In the genomic region with DNA sequence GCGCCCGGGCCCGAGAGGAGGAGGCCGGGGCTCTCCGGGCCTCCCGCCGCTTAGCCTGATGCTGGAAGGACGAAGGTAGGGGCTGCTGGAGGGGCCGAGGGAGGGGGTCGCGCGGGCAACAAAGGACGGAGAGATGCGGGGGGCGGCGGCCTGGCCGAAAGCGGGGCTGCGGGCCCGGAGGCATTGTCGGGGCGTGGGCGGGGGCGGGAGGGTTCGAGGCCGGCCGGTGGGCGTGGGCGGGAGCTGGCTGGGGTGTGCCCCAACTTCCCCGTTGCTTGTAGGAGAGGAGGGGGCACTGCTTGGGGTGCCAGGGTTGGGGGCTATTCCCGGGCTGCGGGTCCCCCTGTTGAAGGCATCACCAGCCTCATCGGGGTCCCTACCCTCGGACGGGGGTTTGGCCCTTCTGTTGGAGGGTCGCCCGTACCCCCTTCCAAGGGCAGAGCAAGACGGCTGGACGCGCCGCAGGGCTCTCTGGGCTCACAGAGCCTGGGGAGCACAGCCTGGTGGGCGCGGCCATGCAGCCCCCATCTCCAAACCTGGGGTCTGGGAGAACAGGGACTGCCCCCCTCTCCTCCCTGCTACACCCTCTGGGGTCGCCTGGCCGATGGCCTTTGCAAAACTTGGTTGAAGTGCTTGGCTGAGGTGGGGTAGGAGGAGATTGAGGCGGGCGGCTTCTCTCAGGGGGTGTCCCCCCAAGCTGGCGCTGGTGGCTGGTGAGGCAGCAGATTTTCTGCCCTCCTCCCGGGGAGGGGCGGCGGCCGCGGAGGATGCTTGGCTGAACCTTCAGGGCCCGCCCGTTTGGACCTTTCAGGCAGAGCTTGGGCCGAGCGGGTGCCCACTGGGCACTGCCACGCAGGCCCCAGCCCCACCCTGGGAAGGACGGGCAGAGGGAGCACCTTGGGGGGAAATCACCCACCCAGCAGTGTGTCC, we compare ENCODE assay signal across 8 cellular contexts. TPM values are rescaled to one million over a fixed set of nuclear protein-coding genes. Genes with fewer than 3 reads are reported as not detected.
A peak's percentile ranks its signal among the peaks of the same experiment; 100 is the strongest.
DNase-seq lines count a peak whose midpoint lies in the region; ATAC-seq and TF ChIP-seq lines count a peak whose summit lies in the region.

No MANE protein-coding gene starts in this region.

- TF ChIP-seq POLR2A in vagina (IDR thresholded peaks at IDR 0.05), result peak in 1 of 2 donors; percentile 8

- no peaks in the 10 kb centered on the region for H3K9me3 Mint-ChIP-seq in HFFc6
- no peaks in the 10 kb centered on the region for H3K9me3 Mint-ChIP-seq in naive thymus-derived CD8-positive, alpha-beta T cell

- intact Hi-C loops in vagina (cut with DNase I), result loop anchor here (5.0 kb wide), 1 partner anchor 33 kb away; no protein-coding TSS in a partner anchor

- DNase-seq in HFFc6 (no peak), vagina (ENCODE audit: extremely low spot score in 2 of 2) (no peak), 8988T (no peak)
- DNase-seq in activated CD8-positive, alpha-beta memory T cell treated with anti-CD3 and anti-CD28 coated beads, Interleukin-2, amount 50 U/mL, for 4 hours, result peak; percentile 51
- DNase-seq in naive thymus-derived CD8-positive, alpha-beta T cell, result peak; percentile 30 to 69 (median 46)

- no peaks in the 10 kb centered on the region for H3K36me3 ChIP-seq in vagina

- no peak for TF ChIP-seq CTCF in C4-2B (conservative IDR thresholded peaks at IDR 0.05)
- TF ChIP-seq CTCF in HFFc6 (IDR thresholded peaks at IDR 0.05), result no peak; the same call in 1 of the 2 replicates
- TF ChIP-seq CTCF in vagina (IDR thresholded peaks at IDR 0.05), result no peak

- no peaks in the 10 kb centered on the region for H3K9me3 ChIP-seq in vagina

- no peaks in the 10 kb centered on the region for H3K27me3 Mint-ChIP-seq in HFFc6 (ENCODE audit: insufficient read depth)
- peaks cover 0 to 12% (median 0%) of the 10 kb centered on the region in 5 donors for H3K27me3 Mint-ChIP-seq in naive thymus-derived CD8-positive, alpha-beta T cell

- POLR2A ChIA-PET in naive thymus-derived CD8-positive, alpha-beta T cell (lab: Charles Lee), result interaction anchor here (1.5 kb wide), 2 partner anchors 20 to 22 kb away, joined by 4 to 6 read pairs; no protein-coding TSS in a partner anchor

- peak overlapping the region; percentile 51; the same call in 1 of the 2 replicates for H3K27ac Mint-ChIP-seq in HFFc6
- H3K27ac Mint-ChIP-seq in naive thymus-derived CD8-positive, alpha-beta T cell, result peak overlapping the region in 1 of 10 donors; percentile 56

- peak overlapping the region; percentile 83 to 92 for H3K4me3 ChIP-seq in vagina

- H3K36me3 Mint-ChIP-seq in HFFc6 (ENCODE audit: low read depth), result no peaks in the 10 kb centered on the region
- no peaks in the 10 kb centered on the region for H3K36me3 Mint-ChIP-seq in naive thymus-derived CD8-positive, alpha-beta T cell

- no peaks in the 10 kb centered on the region for H3K27me3 ChIP-seq in vagina

- peak overlapping the region; percentile 86 for H3K4me3 Mint-ChIP-seq in HFFc6
- peak overlapping the region; percentile 36 to 84 (median 64) for H3K4me3 Mint-ChIP-seq in naive thymus-derived CD8-positive, alpha-beta T cell

- peaks cover 52% of the 10 kb centered on the region for H3K4me1 Mint-ChIP-seq in HFFc6 (ENCODE audit: low read depth)
- H3K4me1 Mint-ChIP-seq in naive thymus-derived CD8-positive, alpha-beta T cell, result peaks cover 17 to 35% (median 25%) of the 10 kb centered on the region in 4 donors

- peak overlapping the region; percentile 10; the same call in 1 of the 2 replicates for H3K27ac ChIP-seq in C4-2B
- H3K27ac ChIP-seq in vagina, result peak overlapping the region; percentile 89

- ATAC-seq in esophagus mucosa (peak; percentile 14), HG03135 (IDR thresholded peaks at IDR 0.05; ENCODE audit: unreplicated experiment) (no peak)
- peak; percentile 50 to 54 for ATAC-seq in naive thymus-derived CD8-positive, alpha-beta T cell

- H3K4me1 ChIP-seq in vagina, result peaks cover 52% of the 10 kb centered on the region

RNA-seq across cellular contexts. Expression of a gene that starts 0.7 kb away (rescaled TPM):
- total RNA-seq in HFFc6 (2021; fragmentation: NEBNext Ultra II Directional; extraction: Animal tissue kit (Norgen Biotek cat#: 25700)), result 10 to 100 TPM; 27.9 to 37.5 (median 34.5) TPM
- total RNA-seq in esophagus mucosa (4.3 TPM), vagina (24.3 TPM)
- total RNA-seq in naive thymus-derived CD8-positive, alpha-beta T cell, result 1 to 10 TPM; 4.9 to 5.2 TPM
- under 1 TPM; 0.20 to 0.32 (median 0.23) TPM for polyA plus RNA-seq in naive thymus-derived CD8-positive, alpha-beta T cell

RNA-seq across cellular contexts. Expression of a gene that starts 35.7 kb away (rescaled TPM):
- 10 to 100 TPM; 16.8 to 37.7 (median 34.0) TPM for total RNA-seq in HFFc6 (2021; fragmentation: NEBNext Ultra II Directional; extraction: Animal tissue kit (Norgen Biotek cat#: 25700))
- total RNA-seq in esophagus mucosa, result 29.1 TPM
- total RNA-seq in naive thymus-derived CD8-positive, alpha-beta T cell, result 10 to 100 TPM; 15.6 to 16.4 TPM
- 10 to 100 TPM; 20.3 to 26.1 (median 22.5) TPM for polyA plus RNA-seq in naive thymus-derived CD8-positive, alpha-beta T cell
- 14.5 TPM for total RNA-seq in vagina

Comparison
In these comparisons a context has a peak if more than half of its experiments do, and no peak if none do; other contexts are left out.
1. DNase-seq: peak in activated CD8-positive, alpha-beta memory T cell treated with anti-CD3 and anti-CD28 coated beads, Interleukin-2, amount 50 U/mL, for 4 hours (single experiment) and naive thymus-derived CD8-positive, alpha-beta T cell (10 of 10); none in HFFc6 (single experiment), vagina (0 of 2) and 8988T (single experiment).